ENCODE assay signal across 8 cellular contexts in the genomic region with DNA sequence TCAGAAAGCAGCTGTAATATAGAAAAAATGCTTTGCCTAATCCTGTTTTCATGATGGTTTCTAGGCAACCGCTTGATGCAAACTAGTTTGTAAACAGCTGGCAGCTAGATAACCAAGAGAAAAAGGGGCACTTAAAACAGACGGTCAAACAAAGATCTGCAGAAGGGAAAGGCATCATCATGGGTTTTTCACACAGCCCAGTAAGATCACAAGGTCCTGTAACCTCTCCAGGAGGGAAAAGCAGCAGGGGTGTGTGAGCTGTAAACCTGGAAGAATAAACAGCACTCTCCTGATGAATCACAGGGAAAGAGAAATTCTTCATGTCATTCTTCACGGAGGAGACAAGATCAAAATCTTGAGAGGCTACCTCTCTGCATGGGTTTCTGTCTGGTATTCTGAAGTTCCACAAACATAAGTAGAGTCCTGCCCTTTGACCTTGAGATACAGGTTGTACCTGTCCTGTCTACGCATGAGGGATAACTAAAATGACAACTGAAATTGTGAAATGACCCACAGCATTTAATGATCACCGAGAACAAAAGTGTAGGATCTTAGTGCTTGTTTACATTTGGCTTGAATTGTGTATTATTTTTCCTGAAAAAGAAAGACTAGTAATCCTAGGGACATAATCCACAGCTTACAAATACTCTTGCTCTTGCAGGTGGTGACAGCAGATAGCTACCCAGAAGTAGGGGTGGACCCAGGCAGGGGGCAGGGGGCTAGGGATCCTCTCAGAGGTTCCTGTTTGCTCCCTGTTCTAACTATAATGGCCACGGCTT. TPM values are rescaled to one million over a fixed set of nuclear protein-coding genes. Genes with fewer than 3 reads are reported as not detected.
DNase-seq lines count a peak whose midpoint lies in the region; ATAC-seq and TF ChIP-seq lines count a peak whose summit lies in the region.

No MANE protein-coding gene starts in this region.

- intact Hi-C loops in cardiac septum (cut with DNase I) (no loop called here), spleen (cut with DNase I; ENCODE audit: low total_unique reads) (no loop called here)

- WGBS in spleen, 5 donors = 70 to 77% (median 75%) methylated on average over 6 of the region's 6 CpGs

- H3K36me3 ChIP-seq in brain microvascular endothelial cell (replicated peaks) (peaks cover 40% of the 10 kb centered on the region), spleen (peaks cover 0 to 12% (median 0%) of the 10 kb centered on the region in 6 donors)

- peak overlapping the region; percentile 91 for H3K27ac ChIP-seq in brain microvascular endothelial cell
- H3K27ac ChIP-seq in spleen = peak overlapping the region in 1 of 8 donors; percentile 9

- peaks cover 0 to 30% (median 7%) of the 10 kb centered on the region in 6 donors for H3K4me1 ChIP-seq in spleen

- H3K27me3 ChIP-seq in brain microvascular endothelial cell (replicated peaks) (no peaks in the 10 kb centered on the region), spleen (replicated peaks in 1 of 7) (no peaks in the 10 kb centered on the region)

- no peak for TF ChIP-seq POLR2A in spleen (IDR thresholded peaks at IDR 0.05)

- in situ Hi-C loops in brain microvascular endothelial cell (cut with HindIII; ENCODE audit: low pct_ligation_motif_present, low sequenced_read_pairs) = no loop called here
- in situ Hi-C loops in KBM-7 (cut with MboI; ENCODE audit: low pct_unique_long_range_greater_than_20kb, low sequenced_read_pairs) = no loop called here

- peak overlapping the region; percentile 11 for H3K27ac Mint-ChIP-seq in memory B cell

- peak; percentile 72 for DNase-seq in EL
- peak; percentile 96 for DNase-seq in M059J (ENCODE audit: low read depth)
- peak; percentile 82 for DNase-seq in brain microvascular endothelial cell
- no peak for DNase-seq in memory B cell (ENCODE audit: low spot score in 2 of 2)
- no peak for DNase-seq in cardiac septum (ENCODE audit: low spot score)
- DNase-seq in spleen = no peak
- no peak for DNase-seq in KBM-7

- no peak for ATAC-seq in memory B cell (ENCODE audit: low read depth)
- ATAC-seq in GM21576 (IDR thresholded peaks at IDR 0.05; ENCODE audit: unreplicated experiment) = no peak

- H3K4me3 Mint-ChIP-seq in memory B cell = no peak overlapping the region

- H3K4me1 Mint-ChIP-seq in memory B cell = peaks cover 5% of the 10 kb centered on the region

- peaks cover 3% of the 10 kb centered on the region for H3K36me3 Mint-ChIP-seq in memory B cell

- TF ChIP-seq CTCF in brain microvascular endothelial cell (IDR thresholded peaks at IDR 0.05; ENCODE audit: low read depth, low read length, missing control alignments) (no peak), spleen (IDR thresholded peaks at IDR 0.05 in 8 of 11, conservative IDR thresholded peaks at IDR 0.05 in 3 of 11) (no peak)

- H3K27me3 Mint-ChIP-seq in memory B cell = no peaks in the 10 kb centered on the region

- no peak overlapping the region for H3K4me3 ChIP-seq in brain microvascular endothelial cell (ENCODE audit: low read depth, low read length)
- H3K4me3 ChIP-seq in spleen = no peak overlapping the region

- no peaks in the 10 kb centered on the region for H3K9me3 ChIP-seq in spleen

- no peaks in the 10 kb centered on the region for H3K9me3 Mint-ChIP-seq in memory B cell

RNA-seq across cellular contexts. Expression of a gene that starts 48.0 kb away (rescaled TPM):
- 16.5 and 31.9 TPM in 2 replicates for total RNA-seq in M059J (2014; rRNA removed; shearing (Covaris generic))
- total RNA-seq in cardiac septum (30.1 TPM), spleen (10 to 100 TPM; 29.3 to 68.4 (median 44.9) TPM)
- polyA plus RNA-seq in spleen = 1 to 10 TPM; 3.5 to 6.1 (median 5.4) TPM

Comparison
In these comparisons a context has a peak if more than half of its experiments do, and no peak if none do; other contexts are left out.
1. DNase-seq: peak in EL (single experiment), M059J (single experiment) and brain microvascular endothelial cell (single experiment); none in memory B cell (0 of 2), cardiac septum (single experiment), spleen (single experiment) and KBM-7 (single experiment).